ENCODE assay signal across 15 cellular contexts in the genomic region with DNA sequence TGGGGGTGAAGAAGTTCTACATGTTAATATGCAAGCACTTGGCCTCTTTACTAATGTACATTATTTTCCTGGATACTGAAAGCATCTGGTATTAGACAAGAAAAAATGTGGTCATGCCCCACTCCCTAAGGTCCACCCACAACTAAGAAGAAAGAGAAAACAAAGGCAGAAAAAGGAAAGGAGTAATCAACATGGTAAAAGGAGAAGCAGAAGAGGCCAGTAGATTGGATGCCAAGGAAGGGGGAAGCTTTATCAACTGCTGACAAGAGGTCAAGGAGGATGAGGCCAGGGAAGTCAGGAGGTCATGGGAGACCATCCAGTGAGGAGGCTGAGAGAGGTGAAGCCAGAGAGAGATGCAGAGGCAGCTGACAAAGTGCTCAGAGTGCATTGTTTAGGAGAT.
DNase-seq lines count a peak whose midpoint lies in the region; ATAC-seq, FAIRE-seq and TF ChIP-seq lines count a peak whose summit lies in the region.
"Had no signal": no experiment of that assay in that cellular context is flagged by ENCODE, and none has a peak within 500 bp of the region (broad histone marks: within the 10 kb centered on the region; RNA-seq: fewer than 3 reads in every experiment).

No MANE protein-coding gene starts in this region.

- no peaks in the 10 kb centered on the region for H3K36me3 Mint-ChIP-seq in activated T-helper 1 cell treated with anti-CD3 and anti-CD28 coated beads, Interleukin-12 subunit alpha, Interleukin-12 subunit beta, Interleukin-2, Interleukin-4 antibody, amounts not matched to agents 30 ng/mL and 10 ng/mL and 1 ng/mL, durations not matched to agents 14 hours and 24 hours and 36 hours (ENCODE audit: low read depth)
- peaks cover 0 to 4% (median 2%) of the 10 kb centered on the region in 5 donors for H3K36me3 Mint-ChIP-seq in naive thymus-derived CD4-positive, alpha-beta T cell

- no peaks in the 10 kb centered on the region for H3K36me3 ChIP-seq in naive thymus-derived CD4-positive, alpha-beta T cell (ENCODE audit: control insufficient read depth in 2 of 3, insufficient read depth in 3 of 3, low read length in 3 of 3)
- H3K36me3 ChIP-seq in HAP-1 (replicated peaks) (no peaks in the 10 kb centered on the region; the same call in 1 of the 2 replicates), MM.1S (replicated peaks; ENCODE audit: insufficient read depth, low read length) (no peaks in the 10 kb centered on the region)
- H3K36me3 ChIP-seq: MG63, transverse colon had no signal

- no peak overlapping the region for H3K27ac ChIP-seq in naive thymus-derived CD4-positive, alpha-beta T cell (ENCODE audit: low read depth, low read length)
- H3K27ac ChIP-seq in MM.1S (ENCODE audit: low read length): no peak overlapping the region
- H3K27ac ChIP-seq: dorsolateral prefrontal cortex, parathyroid adenoma, transverse colon had no signal

- H3K9me3 Mint-ChIP-seq in activated T-helper 1 cell treated with anti-CD3 and anti-CD28 coated beads, Interleukin-12 subunit alpha, Interleukin-12 subunit beta, Interleukin-2, Interleukin-4 antibody, amounts not matched to agents 30 ng/mL and 10 ng/mL and 1 ng/mL, durations not matched to agents 14 hours and 24 hours and 36 hours: no peaks in the 10 kb centered on the region
- H3K9me3 Mint-ChIP-seq in naive thymus-derived CD4-positive, alpha-beta T cell: no peaks in the 10 kb centered on the region
- H3K9me3 Mint-ChIP-seq: activated T-cell treated with anti-CD3 and anti-CD28 coated beads, Interleukin-2, amount 50 U/mL, for 4 hours had no signal

- in situ Hi-C loops in HAP-1 (cut with MboI; ENCODE audit: low sequenced_read_pairs): no loop called here

- FAIRE-seq in GM12892 (lab: Jason Lieb, UNC): peak; percentile 40

- H3K4me1 Mint-ChIP-seq in activated T-helper 1 cell treated with anti-CD3 and anti-CD28 coated beads, Interleukin-12 subunit alpha, Interleukin-12 subunit beta, Interleukin-2, Interleukin-4 antibody, amounts not matched to agents 30 ng/mL and 10 ng/mL and 1 ng/mL, durations not matched to agents 14 hours and 24 hours and 36 hours (ENCODE audit: low read depth): peaks cover 28% of the 10 kb centered on the region
- H3K4me1 Mint-ChIP-seq in naive thymus-derived CD4-positive, alpha-beta T cell: peaks cover 18 to 36% (median 32%) of the 10 kb centered on the region in 7 donors

- H3K4me3 Mint-ChIP-seq in activated T-helper 1 cell treated with anti-CD3 and anti-CD28 coated beads, Interleukin-12 subunit alpha, Interleukin-12 subunit beta, Interleukin-2, Interleukin-4 antibody, amounts not matched to agents 30 ng/mL and 10 ng/mL and 1 ng/mL, durations not matched to agents 14 hours and 24 hours and 36 hours: no peak overlapping the region
- H3K4me3 Mint-ChIP-seq in naive thymus-derived CD4-positive, alpha-beta T cell: no peak overlapping the region
- H3K4me3 Mint-ChIP-seq: activated T-cell treated with anti-CD3 and anti-CD28 coated beads, Interleukin-2, amount 50 U/mL, for 4 hours had no signal

- H3K27me3 Mint-ChIP-seq in activated T-helper 1 cell treated with anti-CD3 and anti-CD28 coated beads, Interleukin-12 subunit alpha, Interleukin-12 subunit beta, Interleukin-2, Interleukin-4 antibody, amounts not matched to agents 30 ng/mL and 10 ng/mL and 1 ng/mL, durations not matched to agents 14 hours and 24 hours and 36 hours (ENCODE audit: insufficient read depth): no peaks in the 10 kb centered on the region
- no peaks in the 10 kb centered on the region for H3K27me3 Mint-ChIP-seq in naive thymus-derived CD4-positive, alpha-beta T cell

- TF ChIP-seq CTCF in AG10803 (conservative IDR thresholded peaks at IDR 0.05; ENCODE audit: low read length) (no peak), GM10248 (IDR thresholded peaks at IDR 0.05; ENCODE audit: control extremely low read depth, extremely low read depth, low read depth, missing control alignments) (no peak), MM.1S (IDR thresholded peaks at IDR 0.05; ENCODE audit: low read length) (no peak)

- POLR2A ChIA-PET in naive thymus-derived CD4-positive, alpha-beta T cell (lab: Charles Lee): interaction anchor here (0.6 to 1.8 kb wide), 6 partner anchors 7 to 406 kb away, joined by 3 to 6 read pairs (median 4); no protein-coding TSS in a partner anchor
- POLR2A ChIA-PET in GM10248 (lab: Yijun Ruan, JAX): no interaction called here

- no peak overlapping the region for H3K4me3 ChIP-seq in AG10803 (ENCODE audit: low read length)
- H3K4me3 ChIP-seq in naive thymus-derived CD4-positive, alpha-beta T cell (ENCODE audit: low read length): no peak overlapping the region
- H3K4me3 ChIP-seq in HAP-1: no peak overlapping the region
- no peak overlapping the region for H3K4me3 ChIP-seq in MM.1S (ENCODE audit: low read length)
- H3K4me3 ChIP-seq: dorsolateral prefrontal cortex, MG63, transverse colon had no signal

- no peaks in the 10 kb centered on the region for H3K9me2 ChIP-seq in MM.1S (replicated peaks; ENCODE audit: insufficient read depth, low read length)

- no peaks in the 10 kb centered on the region for H3K79me2 ChIP-seq in MM.1S (ENCODE audit: low read length)
- H3K79me2 ChIP-seq: parathyroid adenoma had no signal

- no peak for TF ChIP-seq POLR2A in GM12892 (IDR thresholded peaks at IDR 0.05; ENCODE audit: low read depth, low read length)

- H3K9ac ChIP-seq in MM.1S (ENCODE audit: low read length): no peak overlapping the region
- H3K9ac ChIP-seq: parathyroid adenoma had no signal

- H4K20me1 ChIP-seq in MM.1S (ENCODE audit: insufficient read depth, low read length): no peaks in the 10 kb centered on the region

- no peak overlapping the region for H3K4me2 ChIP-seq in MM.1S (ENCODE audit: low read depth, low read length)

- H2AFZ ChIP-seq in MM.1S (ENCODE audit: low read length): no peak overlapping the region
- H2AFZ ChIP-seq: parathyroid adenoma had no signal

- H3K27ac Mint-ChIP-seq in activated T-helper 1 cell treated with anti-CD3 and anti-CD28 coated beads, Interleukin-12 subunit alpha, Interleukin-12 subunit beta, Interleukin-2, Interleukin-4 antibody, amounts not matched to agents 30 ng/mL and 10 ng/mL and 1 ng/mL, durations not matched to agents 14 hours and 24 hours and 36 hours: peak overlapping the region; percentile 44
- H3K27ac Mint-ChIP-seq in naive thymus-derived CD4-positive, alpha-beta T cell: peak overlapping the region in 5 of 9 donors; percentile 1 to 82 (median 49)

- peak; percentile 50 for DNase-seq in AG10803 (ENCODE audit: low read depth)
- no peak for DNase-seq in GM12892 (ENCODE audit: insufficient read length)
- DNase-seq in activated T-helper 1 cell treated with anti-CD3 and anti-CD28 coated beads, Interleukin-12 subunit alpha, Interleukin-12 subunit beta, Interleukin-2, Interleukin-4 antibody, amounts not matched to agents 30 ng/mL and 10 ng/mL and 1 ng/mL, durations not matched to agents 14 hours and 24 hours and 36 hours (ENCODE audit: low spot score): no peak
- DNase-seq in naive thymus-derived CD4-positive, alpha-beta T cell: no peak
- DNase-seq in HAP-1 (ENCODE audit: low spot score in 2 of 2): no peak
- DNase-seq in DMS153 treated with DMSO at 0.1 percent for 48 hours (lab: John Stamatoyannopoulos, UW; ENCODE audit: unreplicated experiment): no peak
- no peak for DNase-seq in GM10248 (ENCODE audit: extremely low spot score)
- DNase-seq in MM.1S: no peak
- DNase-seq: activated CD4-positive, alpha-beta T cell treated with anti-CD3 and anti-CD28 coated beads for 48 hours; activated T-cell treated with anti-CD3 and anti-CD28 coated beads, Interleukin-2, amount 50 U/mL, for 4 hours; C1 segment of cervical spinal cord; dorsolateral prefrontal cortex; MG63; transverse colon had no signal

- no peaks in the 10 kb centered on the region for H3K9me3 ChIP-seq in naive thymus-derived CD4-positive, alpha-beta T cell (ENCODE audit: control insufficient read depth in 2 of 3, low read length in 3 of 3)
- H3K9me3 ChIP-seq in HAP-1: no peaks in the 10 kb centered on the region
- no peaks in the 10 kb centered on the region for H3K9me3 ChIP-seq in MM.1S (replicated peaks; ENCODE audit: insufficient read depth, low read length)
- H3K9me3 ChIP-seq: MG63, transverse colon had no signal

- intact Hi-C loops in activated T-helper 1 cell treated with anti-CD3 and anti-CD28 coated beads, Interleukin-12 subunit alpha, Interleukin-12 subunit beta, Interleukin-2, Interleukin-4 antibody, amounts not matched to agents 30 ng/mL and 10 ng/mL and 1 ng/mL, durations not matched to agents 14 hours and 24 hours and 36 hours (cut with micrococcal nuclease): loop anchor here (2.0 to 10.0 kb wide), 5 partner anchors 55 to 465 kb away; a partner anchor contains a TSS
- intact Hi-C loops in naive thymus-derived CD4-positive, alpha-beta T cell (cut with micrococcal nuclease): loop anchor here (2.0 kb wide), 2 partner anchors 161 to 379 kb away; no protein-coding TSS in a partner anchor

- ATAC-seq in naive thymus-derived CD4-positive, alpha-beta T cell: no peak
- ATAC-seq: activated T-cell treated with anti-CD3 and anti-CD28 coated beads, Interleukin-2, amount 50 U/mL, for 4 hours had no signal

- CTCF ChIA-PET in naive thymus-derived CD4-positive, alpha-beta T cell (lab: Charles Lee): interaction anchor here (0.7 to 2.0 kb wide), 6 partner anchors 98 to 380 kb away, joined by 3 to 15 read pairs (median 4); no protein-coding TSS in a partner anchor
- CTCF ChIA-PET in GM10248 (lab: Yijun Ruan, JAX): interaction anchor here (0.8 to 2.3 kb wide), 10 partner anchors 9 to 476 kb away, joined by 3 to 8 read pairs (median 4); no protein-coding TSS in a partner anchor

- no peaks in the 10 kb centered on the region for H3K27me3 ChIP-seq in naive thymus-derived CD4-positive, alpha-beta T cell (ENCODE audit: control insufficient read depth in 2 of 2, insufficient read depth in 2 of 2, low read length in 2 of 2)
- no peaks in the 10 kb centered on the region for H3K27me3 ChIP-seq in HAP-1 (ENCODE audit: low read depth)
- no peaks in the 10 kb centered on the region for H3K27me3 ChIP-seq in MM.1S (replicated peaks; ENCODE audit: insufficient read depth, low read length)
- H3K27me3 ChIP-seq: dorsolateral prefrontal cortex, MG63, transverse colon had no signal

- no peaks in the 10 kb centered on the region for H3F3A ChIP-seq in MM.1S (ENCODE audit: insufficient read depth, low read length)

- H3K4me1 ChIP-seq in naive thymus-derived CD4-positive, alpha-beta T cell (ENCODE audit: control insufficient read depth in 2 of 2, insufficient read depth in 2 of 2, low read length in 2 of 2): peaks cover 4 to 13% of the 10 kb centered on the region in 2 donors
- H3K4me1 ChIP-seq in HAP-1: no peaks in the 10 kb centered on the region
- H3K4me1 ChIP-seq in MM.1S (ENCODE audit: low read length): no peaks in the 10 kb centered on the region
